ENCODE assay signal across 20 cellular contexts in genomic region chr22:20963201-20964052, GRCh38.
DNase-seq lines count a peak whose midpoint lies in the region; ATAC-seq and TF ChIP-seq lines count a peak whose summit lies in the region.
"Had no signal": no experiment of that assay in that cellular context is flagged by ENCODE, and none has a peak within 500 bp of the region (broad histone marks: within the 10 kb centered on the region; RNA-seq: fewer than 3 reads in every experiment).

No MANE protein-coding gene starts in this region.

- CTCF ChIA-PET in RWPE1 (lab: Yijun Ruan, JAX), result no interaction called here

- peaks cover 35 to 39% of the 10 kb centered on the region in 2 donors for H3K4me1 ChIP-seq in mucosa of rectum (ENCODE audit: control insufficient read depth in 2 of 2, insufficient read depth in 2 of 2, low read length in 2 of 2)
- H3K4me1 ChIP-seq: SJSA1 had no signal

- H3K9ac ChIP-seq in mucosa of rectum (ENCODE audit: low read depth in 1 of 2, low read length in 2 of 2), result no peak overlapping the region

- H3K36me3 ChIP-seq in mucosa of rectum (ENCODE audit: control insufficient read depth in 2 of 2, insufficient read depth in 2 of 2, low read length in 2 of 2), result no peaks in the 10 kb centered on the region
- H3K36me3 ChIP-seq: gastroesophageal sphincter, SJSA1, vagina had no signal

- no peaks in the 10 kb centered on the region for H3K27me3 ChIP-seq in mucosa of rectum (ENCODE audit: control insufficient read depth in 2 of 2, insufficient read depth in 2 of 2, low read length in 2 of 2)
- H3K27me3 ChIP-seq: vagina had no signal

- ATAC-seq in HG03097 (IDR thresholded peaks at IDR 0.05; ENCODE audit: low FRiP score, unreplicated experiment) (no peak), HG02678 (IDR thresholded peaks at IDR 0.05; ENCODE audit: unreplicated experiment) (no peak)
- ATAC-seq: activated CD8-positive, alpha-beta T cell treated with anti-CD3 and anti-CD28 coated beads, Interleukin-2, amount 10 ng/mL, durations not matched to agents 7 days and 5 days; gastroesophageal sphincter; left colon had no signal

- H3K27ac ChIP-seq in RWPE1 (peak overlapping the region; percentile 15; the same call in 1 of the 2 replicates), mucosa of rectum (ENCODE audit: low read depth in 2 of 2, low read length in 2 of 2) (peak overlapping the region; percentile 17 to 71)
- H3K27ac ChIP-seq: gastroesophageal sphincter, SJSA1, skin epidermis, vagina had no signal

- POLR2A ChIA-PET in RWPE1 (lab: Yijun Ruan, JAX; ENCODE audit: low non-redundant PET), result no interaction called here

- DNase-seq in 8988T (peak; percentile 27), RWPE1 (ENCODE audit: low spot score) (no peak), GM10266 (ENCODE audit: extremely low spot score) (no peak)
- DNase-seq: activated CD8-positive, alpha-beta T cell treated with anti-CD3 and anti-CD28 coated beads, Interleukin-2, amount 10 ng/mL, durations not matched to agents 7 days and 5 days; amniotic stem cell; caudate nucleus; DMS79 treated with DMSO at 0.1 percent for 48 hours; left colon; NCI-H1436; NCI-H2171; OCI-M1; stimulated activated CD4-positive, alpha-beta T cell treated with anti-CD3 and anti-CD28 coated beads, Interleukin-4, amount 100 ng/mL, for 1 hour; T-helper 9 cell had no signal

- H3K9me3 ChIP-seq in mucosa of rectum (ENCODE audit: control insufficient read depth in 2 of 2, low read length in 2 of 2), result no peaks in the 10 kb centered on the region
- H3K9me3 ChIP-seq: gastroesophageal sphincter, SJSA1, vagina had no signal

- TF ChIP-seq CTCF in RWPE1 (conservative IDR thresholded peaks at IDR 0.05; ENCODE audit: low read depth), result no peak
- no peak for TF ChIP-seq CTCF in GM10266 (IDR thresholded peaks at IDR 0.05; ENCODE audit: control insufficient read depth, insufficient read depth, low read depth, missing control alignments)

- H3K4me3 ChIP-seq in mucosa of rectum (ENCODE audit: low read length in 2 of 2), result no peak overlapping the region
- H3K4me3 ChIP-seq: gastroesophageal sphincter, SJSA1, skin epidermis, vagina had no signal
